In the genomic region with DNA sequence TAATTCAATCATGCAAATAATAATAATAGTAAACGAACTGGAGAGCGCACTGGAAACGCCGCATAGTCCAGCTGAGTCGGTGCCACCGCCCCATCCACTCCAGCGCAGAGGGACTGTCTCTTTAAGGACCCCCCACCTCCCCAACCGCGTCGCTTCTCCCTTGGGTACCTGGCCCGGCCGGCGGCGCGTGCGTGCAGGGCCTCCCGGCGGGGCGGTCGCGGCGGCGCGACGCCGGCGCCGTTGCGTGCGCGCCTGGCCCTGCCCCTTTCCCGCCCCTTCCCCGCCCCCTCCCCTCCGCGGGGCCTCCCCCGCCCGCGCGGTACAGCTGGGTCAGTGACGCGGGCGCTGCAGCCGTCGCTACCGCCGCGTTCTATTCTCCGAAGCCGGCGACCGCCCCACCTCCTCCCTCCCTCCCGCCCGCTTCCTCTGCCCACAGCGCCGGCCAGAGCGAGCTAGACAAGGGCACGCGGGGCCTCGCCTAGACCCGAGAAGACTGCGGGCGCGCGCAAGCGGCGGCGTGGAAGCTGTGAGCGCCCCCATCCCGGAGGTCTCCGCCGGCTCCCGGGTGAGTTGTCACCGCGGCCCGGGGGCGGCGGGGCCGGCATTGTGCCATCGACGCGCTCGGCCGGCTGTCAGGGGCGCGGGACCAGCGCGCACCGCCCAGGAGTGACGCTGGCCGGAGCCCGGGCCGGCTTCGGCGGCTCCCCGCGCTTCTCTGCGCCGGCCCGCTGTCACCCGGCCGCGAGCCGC, we compare ENCODE assay signal across 8 cellular contexts. TPM values are rescaled to one million over a fixed set of nuclear protein-coding genes. Genes with fewer than 3 reads are reported as not detected.
DNase-seq lines count a peak whose midpoint lies in the region; ATAC-seq and TF ChIP-seq lines count a peak whose summit lies in the region.

A gene with protein sequence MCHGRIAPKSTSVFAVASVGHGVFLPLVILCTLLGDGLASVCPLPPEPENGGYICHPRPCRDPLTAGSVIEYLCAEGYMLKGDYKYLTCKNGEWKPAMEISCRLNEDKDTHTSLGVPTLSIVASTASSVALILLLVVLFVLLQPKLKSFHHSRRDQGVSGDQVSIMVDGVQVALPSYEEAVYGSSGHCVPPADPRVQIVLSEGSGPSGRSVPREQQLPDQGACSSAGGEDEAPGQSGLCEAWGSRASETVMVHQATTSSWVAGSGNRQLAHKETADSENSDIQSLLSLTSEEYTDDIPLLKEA (plus strand): TSS at position 333 of the 750 bp plus-strand sequence. CDS start 46,997 bp downstream, outside the sequence.

- peak within 1 kb of the TSS; percentile 66 for H3K27ac ChIP-seq in CD8-positive, alpha-beta memory T cell (ENCODE audit: low read depth, low read length)
- H3K27ac ChIP-seq in HUES6 (ENCODE audit: low read depth, low read length) (no peak within 1 kb of the TSS), endodermal cell (ENCODE audit: low read depth, low read length) (peak within 1 kb of the TSS; percentile 68), mesodermal cell (ENCODE audit: low read depth, low read length, severe bottlenecking) (peak within 1 kb of the TSS; percentile 57)

- no peaks in the 10 kb centered on the region for H3K9me3 Mint-ChIP-seq in CD8-positive, alpha-beta memory T cell
- no peaks in the 10 kb centered on the region for H3K9me3 Mint-ChIP-seq in endodermal cell

- H3K27me3 ChIP-seq in CD8-positive, alpha-beta memory T cell (ENCODE audit: insufficient read depth, low read length, poor library complexity, severe bottlenecking) = no peaks in the 10 kb centered on the region
- H3K27me3 ChIP-seq in HUES6 (ENCODE audit: control insufficient read depth, insufficient read depth, low read length) (no peaks in the 10 kb centered on the region), NT2/D1 (ENCODE audit: insufficient read depth, insufficient read length) (peaks cover 8% of the 10 kb centered on the region), endodermal cell (ENCODE audit: control insufficient read depth, insufficient read depth, low read length, poor library complexity, severe bottlenecking) (no peaks in the 10 kb centered on the region)

- H3K9ac ChIP-seq in HUES6 (ENCODE audit: low read length) = peak within 1 kb of the TSS; percentile 61
- H3K9ac ChIP-seq in NT2/D1 (ENCODE audit: insufficient read length, low read depth) = peak within 1 kb of the TSS; percentile 80
- H3K9ac ChIP-seq in endodermal cell (ENCODE audit: extremely low read depth, low read length, poor library complexity, severe bottlenecking) = peak within 1 kb of the TSS; percentile 74

- H3K4me3 Mint-ChIP-seq in CD8-positive, alpha-beta memory T cell = peak within 1 kb of the TSS; percentile 86 to 99 (median 91)
- peak within 1 kb of the TSS; percentile 64 for H3K4me3 Mint-ChIP-seq in endodermal cell

- no peaks in the 10 kb centered on the region for H3K36me3 ChIP-seq in CD8-positive, alpha-beta memory T cell (ENCODE audit: insufficient read depth, low read length)
- H3K36me3 ChIP-seq in HUES6 (ENCODE audit: control insufficient read depth, insufficient read depth, low read length) = no peaks in the 10 kb centered on the region
- no peaks in the 10 kb centered on the region for H3K36me3 ChIP-seq in NT2/D1 (ENCODE audit: insufficient read depth, insufficient read length, low read length)
- H3K36me3 ChIP-seq in endodermal cell (ENCODE audit: control insufficient read depth, insufficient read depth, low read length) = no peaks in the 10 kb centered on the region
- H3K36me3 ChIP-seq in mesodermal cell (ENCODE audit: control insufficient read depth, insufficient read depth, low read length) = peaks cover 5% of the 10 kb centered on the region

- peaks cover 55 to 57% (median 56%) of the 10 kb centered on the region in 3 donors for H3K4me1 Mint-ChIP-seq in CD8-positive, alpha-beta memory T cell
- H3K4me1 Mint-ChIP-seq in endodermal cell = peaks cover 39% of the 10 kb centered on the region

- H3K36me3 Mint-ChIP-seq in CD8-positive, alpha-beta memory T cell = peaks cover 0 to 3% (median 1%) of the 10 kb centered on the region in 3 donors
- no peaks in the 10 kb centered on the region for H3K36me3 Mint-ChIP-seq in endodermal cell (ENCODE audit: low read depth)

- CTCF ChIA-PET in CD8-positive, alpha-beta memory T cell (lab: Charles Lee) = interaction anchor here (0.9 to 1.8 kb wide), 6 partner anchors 11 to 116 kb away, joined by 3 to 6 read pairs (median 4); no protein-coding TSS in a partner anchor

- POLR2A ChIA-PET in CD8-positive, alpha-beta memory T cell (lab: Charles Lee) = interaction anchor here (0.6 to 3.2 kb wide), 6 partner anchors 13 to 156 kb away, joined by 3 to 30 read pairs (median 7); a partner anchor contains a TSS

- peak; percentile 38 for ATAC-seq in GM21367 (IDR thresholded peaks at IDR 0.05; ENCODE audit: unreplicated experiment)

- no peak for TF ChIP-seq CTCF in endodermal cell (conservative IDR thresholded peaks at IDR 0.05)

- no peaks in the 10 kb centered on the region for H3K9me3 ChIP-seq in CD8-positive, alpha-beta memory T cell (ENCODE audit: low read length)
- H3K9me3 ChIP-seq in HUES6 (ENCODE audit: control insufficient read depth, insufficient read depth, low read depth, low read length) = no peaks in the 10 kb centered on the region
- no peaks in the 10 kb centered on the region for H3K9me3 ChIP-seq in NT2/D1 (ENCODE audit: insufficient read depth, low read length)
- H3K9me3 ChIP-seq in endodermal cell (ENCODE audit: control insufficient read depth, low read length) = no peaks in the 10 kb centered on the region
- no peaks in the 10 kb centered on the region for H3K9me3 ChIP-seq in mesodermal cell (ENCODE audit: control insufficient read depth, low read length)

- H3K27me3 Mint-ChIP-seq in CD8-positive, alpha-beta memory T cell = peaks cover 0 to 5% of the 10 kb centered on the region in 2 donors
- H3K27me3 Mint-ChIP-seq in endodermal cell (ENCODE audit: insufficient read depth) = no peaks in the 10 kb centered on the region

- WGBS in endodermal cell (ENCODE audit: insufficient coverage in 1 of 2, insufficient read length in 1 of 2), 2 experiments = 0% methylated on average over 22 to 99 of the region's 103 CpGs
- WGBS in mesodermal cell (ENCODE audit: insufficient coverage in 2 of 2), 2 experiments = 0 to 1% methylated on average over 43 to 72 of the region's 103 CpGs

- peak within 1 kb of the TSS; percentile 81 for H3K4me3 ChIP-seq in CD8-positive, alpha-beta memory T cell (ENCODE audit: low read length)
- H3K4me3 ChIP-seq in HUES6 (ENCODE audit: low read depth, low read length) (peak within 1 kb of the TSS; percentile 83), NT2/D1 (ENCODE audit: insufficient read length, low read depth) (peak within 1 kb of the TSS; percentile 71), endodermal cell (ENCODE audit: low read length) (peak within 1 kb of the TSS; percentile 95), mesodermal cell (ENCODE audit: extremely low read depth, insufficient read depth, low read length, poor library complexity, severe bottlenecking) (peak within 1 kb of the TSS; percentile 70)

- peak within 1 kb of the TSS; percentile 95 to 100 (median 100) for H3K27ac Mint-ChIP-seq in CD8-positive, alpha-beta memory T cell
- peak within 1 kb of the TSS; percentile 94 for H3K27ac Mint-ChIP-seq in endodermal cell

- H3K4me1 ChIP-seq in CD8-positive, alpha-beta memory T cell (ENCODE audit: insufficient read depth, low read length) = peaks cover 60% of the 10 kb centered on the region
- peaks cover 22% of the 10 kb centered on the region for H3K4me1 ChIP-seq in HUES6 (ENCODE audit: control insufficient read depth, insufficient read depth, low read length)
- peaks cover 2% of the 10 kb centered on the region for H3K4me1 ChIP-seq in NT2/D1 (ENCODE audit: insufficient read depth, insufficient read length)
- H3K4me1 ChIP-seq in endodermal cell (ENCODE audit: control insufficient read depth, insufficient read depth, low read length) = peaks cover 12% of the 10 kb centered on the region
- H3K4me1 ChIP-seq in mesodermal cell (ENCODE audit: control insufficient read depth, insufficient read depth, low read length, poor library complexity, severe bottlenecking) = peaks cover 16% of the 10 kb centered on the region

- DNase-seq in CD8-positive, alpha-beta memory T cell = peak; percentile 82 to 92 (median 85)
- DNase-seq in NT2/D1 (ENCODE audit: low read depth, low spot score) (peak; percentile 52), endodermal cell (peak; percentile 94)
- peak; percentile 67 for DNase-seq in activated CD8-positive, alpha-beta memory T cell treated with anti-CD3 and anti-CD28 coated beads, Interleukin-2, amount 50 U/mL, for 24 hours (ENCODE audit: extremely low read depth)
- peak; percentile 76 to 82 for DNase-seq in stimulated activated CD8-positive, alpha-beta memory T cell treated with anti-CD3 and anti-CD28 coated beads, Interleukin-15, amount 100 ng/mL, for 4 hours (ENCODE audit: low read depth in 2 of 2)

RNA-seq across cellular contexts. Expression of the gene that starts here (rescaled TPM):
- total RNA-seq in CD8-positive, alpha-beta memory T cell = 10 to 100 TPM; 51.4 to 53.9 TPM
- polyA plus RNA-seq in CD8-positive, alpha-beta memory T cell = 9.3 TPM
- 1 to 10 TPM; 5.7 to 5.9 TPM for total RNA-seq in endodermal cell
- polyA plus RNA-seq in endodermal cell (2013, experiment 1 of 2) = 10.2 TPM
- 8.1 TPM for polyA plus RNA-seq in endodermal cell (2013, experiment 2 of 2)
- polyA plus RNA-seq in mesodermal cell (2013, experiment 1 of 2) = 11.4 TPM
- polyA plus RNA-seq in mesodermal cell (2013, experiment 2 of 2) = 9.3 TPM

Comparison
In these comparisons a context has a peak if more than half of its experiments do, and no peak if none do; other contexts are left out.
1. RNA of the gene that starts here (total RNA-seq): 51.4 to 53.9 TPM in CD8-positive, alpha-beta memory T cell; 5.7 to 5.9 TPM in endodermal cell; every median in the first group is over 4 times any median in the second.
2. Peak in every context shown above with its lines, with median percentiles within 50 percentile points of each other: DNase-seq, H3K4me3 ChIP-seq and H3K9ac ChIP-seq.